In genomic region chr2:25249785-25250184, GRCh38 we compare ENCODE assay signal across 14 cellular contexts.
DNase-seq lines count a peak whose midpoint lies in the region; ATAC-seq and TF ChIP-seq lines count a peak whose summit lies in the region.
"Had no signal": no experiment of that assay in that cellular context is flagged by ENCODE, and none has a peak within 500 bp of the region (broad histone marks: within the 10 kb centered on the region; RNA-seq: fewer than 3 reads in every experiment).

No MANE protein-coding gene starts in this region.

- ATAC-seq in PC-3 (no peak), GM19395 (IDR thresholded peaks at IDR 0.05; ENCODE audit: unreplicated experiment) (no peak), mucosa of descending colon (no peak), HG03196 (IDR thresholded peaks at IDR 0.05; ENCODE audit: unreplicated experiment) (no peak)
- ATAC-seq: foreskin keratinocyte had no signal

- TSS peak; percentile 26 for BruUV-seq in PC-3 (replicated peaks; lab: Mats Ljungman, UMichigan)

- peaks cover 11% of the 10 kb centered on the region; the same call in 1 of the 2 replicates for H3K4me1 ChIP-seq in PC-3 (ENCODE audit: insufficient read depth, low read length)
- H3K4me1 ChIP-seq in ectodermal cell (ENCODE audit: control insufficient read depth, insufficient read depth, low read length): peaks cover 21% of the 10 kb centered on the region
- H3K4me1 ChIP-seq in neural progenitor cell: peaks cover 26% of the 10 kb centered on the region
- peaks cover 7% of the 10 kb centered on the region for H3K4me1 ChIP-seq in mucosa of descending colon (ENCODE audit: low read depth)
- H3K4me1 ChIP-seq: foreskin keratinocyte had no signal

- 73 to 78% methylated on average over 4 of the region's 4 CpGs for WGBS in ectodermal cell, 2 experiments

- H3K9ac ChIP-seq in PC-3 (ENCODE audit: low read length) (no peak overlapping the region), neural progenitor cell (no peak overlapping the region)

- H3K27ac ChIP-seq in PC-3 (ENCODE audit: low read length) (no peak overlapping the region), ectodermal cell (ENCODE audit: insufficient read depth, low read depth, low read length, poor library complexity, severe bottlenecking) (no peak overlapping the region), neural progenitor cell (no peak overlapping the region)
- H3K27ac ChIP-seq: foreskin keratinocyte, transverse colon had no signal

- POLR2A ChIA-PET in PC-3 (lab: Charles Lee; ENCODE audit: unreplicated experiment): no interaction called here

- no peaks in the 10 kb centered on the region for H3K9me3 ChIP-seq in PC-3 (ENCODE audit: low read length)
- no peaks in the 10 kb centered on the region for H3K9me3 ChIP-seq in ectodermal cell (ENCODE audit: control insufficient read depth, low read length)
- H3K9me3 ChIP-seq in neural progenitor cell (ENCODE audit: low read depth): no peaks in the 10 kb centered on the region
- no peaks in the 10 kb centered on the region for H3K9me3 ChIP-seq in mucosa of descending colon
- H3K9me3 ChIP-seq: transverse colon had no signal

- H3K9me2 ChIP-seq in PC-3 (replicated peaks; ENCODE audit: low read length): no peaks in the 10 kb centered on the region

- no peak overlapping the region for H3K4me2 ChIP-seq in PC-3 (ENCODE audit: low read length)
- peak overlapping the region; percentile 78 for H3K4me2 ChIP-seq in neural progenitor cell

- DNase-seq in activated CD4-positive, alpha-beta T cell treated with anti-CD3 and anti-CD28 coated beads, Interleukin-2, amount 10 ng/mL, durations not matched to agents 24 days and 14 days: no peak
- no peak for DNase-seq in activated CD4-positive, alpha-beta T cell treated with anti-CD3 and anti-CD28 coated beads, Interleukin-2, amount 50 U/mL, for 4 hours
- DNase-seq in PC-3 (no peak), neural progenitor cell (ENCODE audit: low spot score) (no peak), mucosa of descending colon (no peak)
- DNase-seq: activated CD4-positive, alpha-beta T cell treated with anti-CD3 and anti-CD28 coated beads, Interleukin-2, amount 50 U/mL, for 1 hour; DMS79 treated with DMSO at 0.1 percent for 48 hours; foreskin keratinocyte; MV-4-11; NCI-H226; transverse colon had no signal

- TF ChIP-seq CTCF in PC-3 (conservative IDR thresholded peaks at IDR 0.05; ENCODE audit: low read depth, low read length) (no peak), neural progenitor cell (IDR thresholded peaks at IDR 0.05) (no peak), mucosa of descending colon (IDR thresholded peaks at IDR 0.05) (no peak)

- no peaks in the 10 kb centered on the region for H3K9me3 Mint-ChIP-seq in activated CD4-positive, alpha-beta T cell treated with anti-CD3 and anti-CD28 coated beads, Interleukin-2, amount 10 ng/mL, durations not matched to agents 24 days and 14 days
- H3K9me3 Mint-ChIP-seq in neural progenitor cell: no peaks in the 10 kb centered on the region

- H3K79me2 ChIP-seq in PC-3 (ENCODE audit: low read length): peaks cover 18% of the 10 kb centered on the region; the same call in 1 of the 2 replicates
- peaks cover 46% of the 10 kb centered on the region for H3K79me2 ChIP-seq in neural progenitor cell (ENCODE audit: low read depth)

- H2AFZ ChIP-seq in PC-3 (ENCODE audit: low read length): no peak overlapping the region
- H2AFZ ChIP-seq in neural progenitor cell (replicated peaks): no peak overlapping the region

- H4K20me1 ChIP-seq in PC-3 (ENCODE audit: low read length) (no peaks in the 10 kb centered on the region), neural progenitor cell (ENCODE audit: low read depth) (peaks cover 39% of the 10 kb centered on the region)

- H3F3A ChIP-seq in PC-3 (ENCODE audit: low read length, unreplicated experiment): no peaks in the 10 kb centered on the region
- peaks cover 21% of the 10 kb centered on the region for H3F3A ChIP-seq in neural progenitor cell (ENCODE audit: low read depth)

- H3K4me3 ChIP-seq in PC-3 (ENCODE audit: low read length) (no peak overlapping the region), ectodermal cell (ENCODE audit: insufficient read depth, low read depth, low read length) (peak overlapping the region; percentile 62), neural progenitor cell (peak overlapping the region; percentile 62), mucosa of descending colon (no peak overlapping the region)
- H3K4me3 ChIP-seq: transverse colon had no signal

- H3K27me3 Mint-ChIP-seq in activated CD4-positive, alpha-beta T cell treated with anti-CD3 and anti-CD28 coated beads, Interleukin-2, amount 10 ng/mL, durations not matched to agents 24 days and 14 days: no peaks in the 10 kb centered on the region
- H3K27me3 Mint-ChIP-seq in neural progenitor cell (ENCODE audit: insufficient read depth, low read depth): peaks cover 12% of the 10 kb centered on the region

- peaks cover 58% of the 10 kb centered on the region for H3K36me3 Mint-ChIP-seq in activated CD4-positive, alpha-beta T cell treated with anti-CD3 and anti-CD28 coated beads, Interleukin-2, amount 10 ng/mL, durations not matched to agents 24 days and 14 days (ENCODE audit: low read depth)
- peaks cover 39% of the 10 kb centered on the region for H3K36me3 Mint-ChIP-seq in neural progenitor cell

- H3K27me3 ChIP-seq in PC-3 (ENCODE audit: low read length) (no peaks in the 10 kb centered on the region), ectodermal cell (ENCODE audit: control insufficient read depth, insufficient read depth, low read length, poor library complexity, severe bottlenecking) (no peaks in the 10 kb centered on the region), neural progenitor cell (no peaks in the 10 kb centered on the region)
- H3K27me3 ChIP-seq: foreskin keratinocyte, transverse colon had no signal

- peak overlapping the region; percentile 1 for H3K27ac Mint-ChIP-seq in activated CD4-positive, alpha-beta T cell treated with anti-CD3 and anti-CD28 coated beads, Interleukin-2, amount 10 ng/mL, durations not matched to agents 24 days and 14 days
- peak overlapping the region; percentile 15 for H3K27ac Mint-ChIP-seq in neural progenitor cell

- no peaks in the 10 kb centered on the region; the same call in 1 of the 2 replicates for H3K36me3 ChIP-seq in PC-3 (ENCODE audit: low read depth, low read length)
- H3K36me3 ChIP-seq in ectodermal cell (ENCODE audit: control insufficient read depth, insufficient read depth, low read length): peaks cover 34% of the 10 kb centered on the region
- no peaks in the 10 kb centered on the region for H3K36me3 ChIP-seq in neural progenitor cell
- peaks cover 11% of the 10 kb centered on the region for H3K36me3 ChIP-seq in mucosa of descending colon (ENCODE audit: low read depth)

- no peak overlapping the region for H3K4me3 Mint-ChIP-seq in activated CD4-positive, alpha-beta T cell treated with anti-CD3 and anti-CD28 coated beads, Interleukin-2, amount 10 ng/mL, durations not matched to agents 24 days and 14 days
- peak overlapping the region; percentile 92 for H3K4me3 Mint-ChIP-seq in neural progenitor cell

- CTCF ChIA-PET in PC-3 (lab: Charles Lee): no interaction called here

- intact Hi-C loops in activated CD4-positive, alpha-beta T cell treated with anti-CD3 and anti-CD28 coated beads, Interleukin-2, amount 10 ng/mL, durations not matched to agents 24 days and 14 days (cut with micrococcal nuclease): loop anchor here (2.0 kb wide), 1 partner anchor 25 kb away; no protein-coding TSS in a partner anchor
- intact Hi-C loops in PC-3 (cut with micrococcal nuclease): no loop called here
- intact Hi-C loops in mucosa of descending colon (cut with DNase I, micrococcal nuclease): no loop called here

- peaks cover 27% of the 10 kb centered on the region for H3K4me1 Mint-ChIP-seq in activated CD4-positive, alpha-beta T cell treated with anti-CD3 and anti-CD28 coated beads, Interleukin-2, amount 10 ng/mL, durations not matched to agents 24 days and 14 days
- H3K4me1 Mint-ChIP-seq in neural progenitor cell: peaks cover 41% of the 10 kb centered on the region

Comparison
In these comparisons a context has a peak if more than half of its experiments do, and no peak if none do; other contexts are left out.
1. H3K4me3 ChIP-seq: peak in ectodermal cell (single experiment) and neural progenitor cell (single experiment); none in PC-3 (single experiment) and mucosa of descending colon (single experiment).